ENCODE assay signal across 8 cellular contexts in the genomic region with DNA sequence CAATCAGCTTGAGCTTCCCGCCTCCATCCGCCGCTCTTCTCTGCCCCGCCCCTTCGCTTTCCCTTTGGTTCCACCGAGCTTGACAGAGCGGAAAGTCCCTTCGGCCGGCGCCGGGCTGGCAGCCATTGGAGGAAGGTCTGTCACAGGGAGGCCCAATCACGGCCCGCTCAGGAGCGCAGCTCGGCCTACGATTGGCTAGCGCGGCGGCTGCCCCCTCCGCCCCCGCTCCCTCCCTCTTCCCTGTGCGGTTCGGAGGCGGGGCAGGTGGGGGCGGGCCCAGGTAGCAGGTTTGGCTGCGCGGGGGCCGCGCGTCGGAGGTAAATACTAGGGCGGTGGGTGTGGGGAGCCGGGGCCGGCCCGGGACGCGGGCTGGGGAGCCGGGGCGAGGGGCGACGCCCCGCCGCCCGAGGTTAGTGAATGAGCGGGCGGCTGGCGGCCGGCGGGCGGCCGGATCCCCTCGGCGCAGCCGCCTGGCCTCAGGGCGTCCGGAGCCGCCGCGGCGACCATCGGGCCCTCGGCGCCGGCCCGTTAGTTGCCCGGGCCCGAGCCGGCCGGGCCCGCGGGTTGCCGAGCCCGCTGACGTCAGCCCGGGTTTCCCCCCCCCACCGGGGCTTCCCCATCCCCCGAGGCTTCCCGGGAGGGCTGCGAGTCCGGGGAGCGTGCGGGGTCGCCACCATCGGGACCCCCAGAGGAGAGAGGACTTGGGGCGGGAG. TPM values are rescaled to one million over a fixed set of nuclear protein-coding genes. Genes with fewer than 3 reads are reported as not detected.
DNase-seq lines count a peak whose midpoint lies in the region; ATAC-seq and TF ChIP-seq lines count a peak whose summit lies in the region.

A gene (plus strand): TSS at position 279 of the 713 bp plus-strand sequence. CDS start 7,613 bp downstream, outside the sequence.

- peak within 1 kb of the TSS; percentile 81 for H3K27ac Mint-ChIP-seq in HFFc6
- peak within 1 kb of the TSS; percentile 98 for H3K27ac Mint-ChIP-seq in activated naive CD4-positive, alpha-beta T cell treated with anti-CD3 and anti-CD28 coated beads, Interleukin-2, amount 10 ng/mL, durations not matched to agents 7 days and 5 days

- CTCF ChIA-PET in activated naive CD4-positive, alpha-beta T cell treated with anti-CD3 and anti-CD28 coated beads, Interleukin-2, amount 10 ng/mL, durations not matched to agents 7 days and 5 days (lab: Charles Lee), result interaction anchor here (0.8 to 5.7 kb wide), 8 partner anchors 63 to 78 kb away, joined by 3 to 183 read pairs (median 4); no protein-coding TSS in a partner anchor

- no CpG with 5 or more reads among the region's 85 CpGs for WGBS in gastroesophageal sphincter (ENCODE audit: low coverage in 1 of 2), 2 donors

- peaks cover 57% of the 10 kb centered on the region for H3K4me1 Mint-ChIP-seq in HFFc6 (ENCODE audit: low read depth)
- H3K4me1 Mint-ChIP-seq in activated naive CD4-positive, alpha-beta T cell treated with anti-CD3 and anti-CD28 coated beads, Interleukin-2, amount 10 ng/mL, durations not matched to agents 7 days and 5 days, result peaks cover 40% of the 10 kb centered on the region

- TF ChIP-seq CTCF in HFFc6 (IDR thresholded peaks at IDR 0.05) (no peak), NB4 (IDR thresholded peaks at IDR 0.05; ENCODE audit: low read depth, low read length) (no peak), gastroesophageal sphincter (IDR thresholded peaks at IDR 0.05) (no peak), neutrophil (IDR thresholded peaks at IDR 0.05) (peak; percentile 15)

- H3K9me3 Mint-ChIP-seq in HFFc6, result no peaks in the 10 kb centered on the region
- H3K9me3 Mint-ChIP-seq in activated naive CD4-positive, alpha-beta T cell treated with anti-CD3 and anti-CD28 coated beads, Interleukin-2, amount 10 ng/mL, durations not matched to agents 7 days and 5 days, result no peaks in the 10 kb centered on the region

- DNase-seq in GM04503 (ENCODE audit: low read depth) (peak; percentile 93), HFFc6 (peak; percentile 99), NB4 (ENCODE audit: low read depth) (peak; percentile 100), SK-N-MC (ENCODE audit: low read depth, low spot score) (peak; percentile 50), substantia nigra (lab: John Stamatoyannopoulos, UW) (peak; percentile 86 to 100 (median 99))
- DNase-seq in activated naive CD4-positive, alpha-beta T cell treated with anti-CD3 and anti-CD28 coated beads, Interleukin-2, amount 10 ng/mL, durations not matched to agents 7 days and 5 days, result peak; percentile 100

- H3K9ac ChIP-seq in SK-N-MC (ENCODE audit: insufficient read length), result peak within 1 kb of the TSS; percentile 29

- H3K27me3 ChIP-seq in gastroesophageal sphincter (no peaks in the 10 kb centered on the region), neutrophil (no peaks in the 10 kb centered on the region)

- ATAC-seq in gastroesophageal sphincter, result peak; percentile 99

- no peaks in the 10 kb centered on the region for H3K36me3 ChIP-seq in SK-N-MC (ENCODE audit: insufficient read depth, low read length)
- H3K36me3 ChIP-seq in gastroesophageal sphincter, result peaks cover 0 to 9% of the 10 kb centered on the region in 2 donors
- peaks cover 27% of the 10 kb centered on the region for H3K36me3 ChIP-seq in neutrophil

- H3K4me3 Mint-ChIP-seq in HFFc6, result peak within 1 kb of the TSS; percentile 88
- peak within 1 kb of the TSS; percentile 85 for H3K4me3 Mint-ChIP-seq in activated naive CD4-positive, alpha-beta T cell treated with anti-CD3 and anti-CD28 coated beads, Interleukin-2, amount 10 ng/mL, durations not matched to agents 7 days and 5 days

- H3K4me1 ChIP-seq in gastroesophageal sphincter, result peaks cover 0 to 49% (median 15%) of the 10 kb centered on the region in 3 donors
- peaks cover 30 to 49% of the 10 kb centered on the region in 2 experiments for H3K4me1 ChIP-seq in neutrophil (ENCODE audit: control insufficient read depth in 1 of 2, insufficient read depth in 1 of 2, low read depth in 1 of 2, low read length in 1 of 2)

- H3K4me3 ChIP-seq in NB4 (ENCODE audit: low read depth, low read length) (peak within 1 kb of the TSS; percentile 71), SK-N-MC (peak within 1 kb of the TSS; percentile 73), gastroesophageal sphincter (peak within 1 kb of the TSS; percentile 86 to 96), neutrophil (ENCODE audit: low read depth in 1 of 2, low read length in 1 of 2) (peak within 1 kb of the TSS; percentile 84 to 89)

- peaks cover 5% of the 10 kb centered on the region; the same call in 1 of the 2 replicates for H3K36me3 Mint-ChIP-seq in HFFc6 (ENCODE audit: low read depth)
- H3K36me3 Mint-ChIP-seq in activated naive CD4-positive, alpha-beta T cell treated with anti-CD3 and anti-CD28 coated beads, Interleukin-2, amount 10 ng/mL, durations not matched to agents 7 days and 5 days, result peaks cover 45% of the 10 kb centered on the region

- H3K9me3 ChIP-seq in SK-N-MC (ENCODE audit: low read depth, low read length), result no peaks in the 10 kb centered on the region
- no peaks in the 10 kb centered on the region for H3K9me3 ChIP-seq in gastroesophageal sphincter
- no peaks in the 10 kb centered on the region for H3K9me3 ChIP-seq in neutrophil

- TF ChIP-seq EP300 in gastroesophageal sphincter (IDR thresholded peaks at IDR 0.05), result no peak

- H3K27me3 Mint-ChIP-seq in HFFc6 (ENCODE audit: insufficient read depth), result peaks cover 6% of the 10 kb centered on the region
- no peaks in the 10 kb centered on the region for H3K27me3 Mint-ChIP-seq in activated naive CD4-positive, alpha-beta T cell treated with anti-CD3 and anti-CD28 coated beads, Interleukin-2, amount 10 ng/mL, durations not matched to agents 7 days and 5 days

- H3K27ac ChIP-seq in SK-N-MC, result no peak within 1 kb of the TSS
- H3K27ac ChIP-seq in gastroesophageal sphincter, result peak within 1 kb of the TSS; percentile 80 to 93 (median 91)
- H3K27ac ChIP-seq in neutrophil, result peak within 1 kb of the TSS; percentile 100
- peak within 1 kb of the TSS; percentile 91 for H3K27ac ChIP-seq in substantia nigra (ENCODE audit: low read depth, low read length, poor library complexity, severe bottlenecking)

- TF ChIP-seq POLR2A in NB4 (IDR thresholded peaks at IDR 0.05; ENCODE audit: extremely low read depth, insufficient read length) (peak; percentile 25), gastroesophageal sphincter (IDR thresholded peaks at IDR 0.05) (peak; percentile 45 to 77)

RNA-seq across cellular contexts. Expression of the gene that starts here (rescaled TPM):
- 10 to 100 TPM; 39.4 to 52.7 (median 43.4) TPM for total RNA-seq in HFFc6 (2021; fragmentation: NEBNext Ultra II Directional; extraction: Animal tissue kit (Norgen Biotek cat#: 25700))
- 10 to 100 TPM; 39.2 to 82.5 (median 53.2) TPM for total RNA-seq in gastroesophageal sphincter

Comparison
In these comparisons a context has a peak if more than half of its experiments do, and no peak if none do; other contexts are left out.
1. DNase-seq: peak in every context shown above with its lines; median percentile 100 in NB4; 100 in activated naive CD4-positive, alpha-beta T cell treated with anti-CD3 and anti-CD28 coated beads, Interleukin-2, amount 10 ng/mL, durations not matched to agents 7 days and 5 days; 99 in HFFc6; 99 in substantia nigra; 93 in GM04503; 50 in SK-N-MC.